ENCODE assay signal across 12 cellular contexts in the genomic region with DNA sequence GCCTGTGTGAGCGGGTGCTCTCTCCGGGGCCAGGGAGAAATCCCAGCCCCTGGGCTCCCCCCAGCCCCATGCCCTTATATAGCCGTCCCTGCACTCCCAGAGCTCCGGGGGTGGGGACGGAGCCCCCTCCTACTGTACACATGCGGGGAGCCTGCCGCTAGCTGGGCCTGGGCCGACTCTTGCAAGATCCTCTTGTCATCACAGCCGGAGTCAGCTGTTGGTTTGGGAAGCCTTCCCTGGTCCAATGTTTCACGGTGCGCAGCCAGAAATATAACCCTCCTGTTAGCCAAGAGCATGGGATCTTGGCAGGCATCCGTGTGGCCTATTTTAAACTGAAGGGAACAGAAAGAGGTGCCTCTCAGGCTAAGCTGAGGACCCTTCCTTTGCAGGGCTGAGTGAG.
DNase-seq lines count a peak whose midpoint lies in the region; ATAC-seq and TF ChIP-seq lines count a peak whose summit lies in the region.
"Had no signal": no experiment of that assay in that cellular context is flagged by ENCODE, and none has a peak within 500 bp of the region (broad histone marks: within the 10 kb centered on the region; RNA-seq: fewer than 3 reads in every experiment).

No MANE protein-coding gene starts in this region.

- H3K27ac ChIP-seq in fibroblast of lung (ENCODE audit: insufficient read depth, low read length) (no peak overlapping the region), lung (ENCODE audit: low read depth in 1 of 2, low read length in 1 of 2) (peak overlapping the region; percentile 23 to 90), tibial artery (peak overlapping the region; percentile 85 to 88)
- H3K27ac ChIP-seq: RWPE1, skin epidermis had no signal

- intact Hi-C loops in tibial artery (cut with DNase I; ENCODE audit: low total_unique reads): no loop called here

- ATAC-seq in lung (ENCODE audit: insufficient read depth, low FRiP score) (peak; percentile 7), HG03378 (IDR thresholded peaks at IDR 0.05; ENCODE audit: unreplicated experiment) (no peak), GM18498 (IDR thresholded peaks at IDR 0.05; ENCODE audit: unreplicated experiment) (no peak), GM21367 (IDR thresholded peaks at IDR 0.05; ENCODE audit: unreplicated experiment) (no peak)
- ATAC-seq in stimulated activated naive B cell treated with anti-CD40 and anti-IgM and Interleukin-4, amounts not matched to agents 10 μg/mL and 1 μg/mL and 100 μg/mL, for 72 hours (replicated peaks): no peak
- ATAC-seq: activated CD8-positive, alpha-beta T cell treated with anti-CD3 and anti-CD28 coated beads, Interleukin-2, amount 10 ng/mL, durations not matched to agents 7 days and 5 days; stimulated activated memory B cell treated with anti-CD40 and anti-IgM and Interleukin-4, amounts not matched to agents 10 μg/mL and 1 μg/mL and 100 μg/mL, for 72 hours had no signal

- DNase-seq in NCI-H524 treated with DMSO at 0.1 percent for 48 hours (lab: John Stamatoyannopoulos, UW) (peak; percentile 55), fibroblast of lung (ENCODE audit: low read depth in 2 of 2) (peak; percentile 18 to 95), lung (ENCODE audit: low spot score) (peak; percentile 58), tibial artery (peak; percentile 94 to 98)
- DNase-seq in stimulated activated naive B cell treated with anti-CD40 and anti-IgM and Interleukin-4, amounts not matched to agents 10 μg/mL and 1 μg/mL and 100 μg/mL, for 72 hours: no peak
- DNase-seq: activated CD8-positive, alpha-beta T cell treated with anti-CD3 and anti-CD28 coated beads, Interleukin-2, amount 10 ng/mL, durations not matched to agents 7 days and 5 days had no signal

- H3K4me1 ChIP-seq in fibroblast of lung (ENCODE audit: control insufficient read depth, extremely low read depth, insufficient read depth, low read length) (no peaks in the 10 kb centered on the region), lung (ENCODE audit: control insufficient read depth in 2 of 2, insufficient read depth in 2 of 2, low read length in 2 of 2) (peaks cover 16 to 25% of the 10 kb centered on the region in 2 donors), tibial artery (peaks cover 8 to 57% (median 52%) of the 10 kb centered on the region in 4 donors)

- no peak for TF ChIP-seq CTCF in fibroblast of lung (conservative IDR thresholded peaks at IDR 0.05 in 1 of 2, IDR thresholded peaks at IDR 0.05 in 1 of 2; ENCODE audit: low read depth in 1 of 2, low read length in 2 of 2)
- TF ChIP-seq CTCF in lung (IDR thresholded peaks at IDR 0.05; ENCODE audit: control extremely low read depth, extremely low read depth): no peak
- TF ChIP-seq CTCF in tibial artery (IDR thresholded peaks at IDR 0.05): no peak

- WGBS in lung, 2 donors: 73 to 81% methylated on average over 12 of the region's 12 CpGs

- peaks cover 20 to 21% of the 10 kb centered on the region in 2 donors for H3K4me1 Mint-ChIP-seq in stimulated activated naive B cell treated with anti-CD40 and anti-IgM and Interleukin-4, amounts not matched to agents 10 μg/mL and 1 μg/mL and 100 μg/mL, for 72 hours

- no peak overlapping the region for H3K4me3 Mint-ChIP-seq in stimulated activated naive B cell treated with anti-CD40 and anti-IgM and Interleukin-4, amounts not matched to agents 10 μg/mL and 1 μg/mL and 100 μg/mL, for 72 hours
- H3K4me3 Mint-ChIP-seq: activated CD8-positive, alpha-beta T cell treated with anti-CD3 and anti-CD28 coated beads, Interleukin-2, amount 10 ng/mL, durations not matched to agents 7 days and 5 days; stimulated activated memory B cell treated with anti-CD40 and anti-IgM and Interleukin-4, amounts not matched to agents 10 μg/mL and 1 μg/mL and 100 μg/mL, for 72 hours had no signal

- H3K36me3 Mint-ChIP-seq in stimulated activated naive B cell treated with anti-CD40 and anti-IgM and Interleukin-4, amounts not matched to agents 10 μg/mL and 1 μg/mL and 100 μg/mL, for 72 hours: no peaks in the 10 kb centered on the region
- H3K36me3 Mint-ChIP-seq: stimulated activated memory B cell treated with anti-CD40 and anti-IgM and Interleukin-4, amounts not matched to agents 10 μg/mL and 1 μg/mL and 100 μg/mL, for 72 hours had no signal

- H3K27ac Mint-ChIP-seq in stimulated activated naive B cell treated with anti-CD40 and anti-IgM and Interleukin-4, amounts not matched to agents 10 μg/mL and 1 μg/mL and 100 μg/mL, for 72 hours: no peak overlapping the region
- H3K27ac Mint-ChIP-seq: activated CD8-positive, alpha-beta T cell treated with anti-CD3 and anti-CD28 coated beads, Interleukin-2, amount 10 ng/mL, durations not matched to agents 7 days and 5 days; stimulated activated memory B cell treated with anti-CD40 and anti-IgM and Interleukin-4, amounts not matched to agents 10 μg/mL and 1 μg/mL and 100 μg/mL, for 72 hours had no signal

- H3K4me2 ChIP-seq in fibroblast of lung (ENCODE audit: extremely low read depth, insufficient read depth, low read length): no peak overlapping the region

- H3K4me3 ChIP-seq in fibroblast of lung (replicated peaks in 1 of 4; ENCODE audit: control extremely low read depth in 1 of 4, insufficient read depth in 1 of 4, low read depth in 3 of 4, low read length in 4 of 4): no peak overlapping the region
- H3K4me3 ChIP-seq in lung: no peak overlapping the region
- H3K4me3 ChIP-seq in tibial artery: no peak overlapping the region
- H3K4me3 ChIP-seq: skin epidermis had no signal

- H3K36me3 ChIP-seq in fibroblast of lung (ENCODE audit: control insufficient read depth, insufficient read depth, low read length) (no peaks in the 10 kb centered on the region), lung (ENCODE audit: control insufficient read depth in 2 of 2, insufficient read depth in 2 of 2, low read length in 2 of 2) (no peaks in the 10 kb centered on the region), tibial artery (no peaks in the 10 kb centered on the region)

- peaks cover 13 to 21% of the 10 kb centered on the region in 2 donors for H3K27me3 Mint-ChIP-seq in stimulated activated naive B cell treated with anti-CD40 and anti-IgM and Interleukin-4, amounts not matched to agents 10 μg/mL and 1 μg/mL and 100 μg/mL, for 72 hours

- no peak overlapping the region for H2AFZ ChIP-seq in fibroblast of lung (ENCODE audit: low read length)

- H3K9me3 Mint-ChIP-seq in stimulated activated naive B cell treated with anti-CD40 and anti-IgM and Interleukin-4, amounts not matched to agents 10 μg/mL and 1 μg/mL and 100 μg/mL, for 72 hours: no peaks in the 10 kb centered on the region
- H3K9me3 Mint-ChIP-seq: stimulated activated memory B cell treated with anti-CD40 and anti-IgM and Interleukin-4, amounts not matched to agents 10 μg/mL and 1 μg/mL and 100 μg/mL, for 72 hours had no signal

- no peaks in the 10 kb centered on the region for H4K20me1 ChIP-seq in fibroblast of lung (ENCODE audit: control insufficient read depth, extremely low read depth, insufficient read depth, low read length)

- H3K9ac ChIP-seq in fibroblast of lung (ENCODE audit: insufficient read depth, low read length): no peak overlapping the region

- H3K9me3 ChIP-seq in fibroblast of lung (ENCODE audit: control insufficient read depth, insufficient read depth, low read depth, low read length): no peaks in the 10 kb centered on the region
- H3K9me3 ChIP-seq in lung (ENCODE audit: control insufficient read depth in 2 of 2, insufficient read depth in 1 of 2, low read length in 1 of 2): no peaks in the 10 kb centered on the region
- H3K9me3 ChIP-seq in tibial artery: no peaks in the 10 kb centered on the region

- no peaks in the 10 kb centered on the region for H3K79me2 ChIP-seq in fibroblast of lung (ENCODE audit: control insufficient read depth, insufficient read depth, low read length)

- H3K27me3 ChIP-seq in fibroblast of lung (ENCODE audit: control insufficient read depth, insufficient read depth, low read length) (no peaks in the 10 kb centered on the region), lung (ENCODE audit: control insufficient read depth, insufficient read depth) (no peaks in the 10 kb centered on the region), tibial artery (no peaks in the 10 kb centered on the region)
